ENCODE assay signal across 22 cellular contexts in genomic region chr5:114782217-114782616, GRCh38.
"Had no signal": no experiment of that assay in that cellular context is flagged by ENCODE, and none has a peak within 500 bp of the region (broad histone marks: within the 10 kb centered on the region; RNA-seq: fewer than 3 reads in every experiment).

No MANE protein-coding gene starts in this region.

- DNase-seq: activated CD4-positive, alpha-beta T cell treated with anti-CD3 and anti-CD28 coated beads, Interleukin-2, amount 10 ng/mL, durations not matched to agents 24 days and 14 days; activated CD4-positive, alpha-beta T cell treated with anti-CD3 and anti-CD28 coated beads, Interleukin-2, amount 50 U/mL, for 4 hours; activated CD8-positive, alpha-beta T cell treated with anti-CD3 and anti-CD28 coated beads for 36 hours; activated gamma-delta T cell; activated naive CD4-positive, alpha-beta T cell treated with Interleukin-2 at 50 U/mL for 16 hours; activated naive CD8-positive, alpha-beta T cell treated with anti-CD3 and anti-CD28 coated beads, Interleukin-2, amount 10 ng/mL, durations not matched to agents 7 days and 5 days; activated T-cell treated with anti-CD3 and anti-CD28 coated beads, Interleukin-2, amount 50 U/mL, for 1 hour; activated T-cell treated with anti-CD3 and anti-CD28 coated beads, Interleukin-2, amount 50 U/mL, for 72 hours; brain microvascular endothelial cell; central memory CD4-positive, alpha-beta T cell; Karpas-422; KBM-7; NCI-H1105; NCI-H1436; NCI-H1694; NCI-H1930; NCI-H345; NCI-H510A treated with DMSO at 0.1 percent for 48 hours; PC-3; Peyer's patch; RPMI8226; SHP77 treated with DMSO at 0.1 percent for 48 hours had no signal
